In genomic region chr6:6751615-6752014, GRCh38 we compare ENCODE assay signal across 10 cellular contexts.
DNase-seq lines count a peak whose midpoint lies in the region; ATAC-seq and TF ChIP-seq lines count a peak whose summit lies in the region.
"Had no signal": no experiment of that assay in that cellular context is flagged by ENCODE, and none has a peak within 500 bp of the region (broad histone marks: within the 10 kb centered on the region; RNA-seq: fewer than 3 reads in every experiment).

No MANE protein-coding gene starts in this region.

- H3K4me1 Mint-ChIP-seq in activated T-cell treated with anti-CD3 and anti-CD28 coated beads, Interleukin-2, amount 50 U/mL, for 4 hours (ENCODE audit: low read depth), result peaks cover 14% of the 10 kb centered on the region

- H3K27ac ChIP-seq in muscle layer of colon (ENCODE audit: low read depth, low read length), result peak overlapping the region; percentile 57
- peak overlapping the region in 3 of 4 donors; percentile 54 to 72 (median 66) for H3K27ac ChIP-seq in tibial nerve

- H3K4me3 Mint-ChIP-seq in activated T-cell treated with anti-CD3 and anti-CD28 coated beads, Interleukin-2, amount 50 U/mL, for 4 hours, result no peak overlapping the region

- no peak overlapping the region for H3K9ac ChIP-seq in muscle layer of colon (ENCODE audit: low read length)

- peak in 1 of 5 experiments; percentile 12 for TF ChIP-seq CTCF in tibial nerve (IDR thresholded peaks at IDR 0.05)

- TF ChIP-seq EP300 in tibial nerve (IDR thresholded peaks at IDR 0.05), result peak in 1 of 2 donors; percentile 7

- ATAC-seq in activated T-cell treated with anti-CD3 and anti-CD28 coated beads, Interleukin-2, amount 50 U/mL, for 4 hours, result peak in 1 of 2 donors; percentile 35
- ATAC-seq in GM21786 (IDR thresholded peaks at IDR 0.05; ENCODE audit: unreplicated experiment), result no peak

- H3K4me3 ChIP-seq in muscle layer of colon (ENCODE audit: low read depth in 1 of 2, low read length in 2 of 2), result peak overlapping the region in 1 of 2 donors; percentile 37
- H3K4me3 ChIP-seq in tibial nerve, result no peak overlapping the region

- DNase-seq in activated T-cell treated with anti-CD3 and anti-CD28 coated beads for 24 hours (ENCODE audit: low read depth) (peak; percentile 22), activated T-cell treated with anti-CD3 and anti-CD28 coated beads for 4 hours (no peak), tibial nerve (ENCODE audit: low spot score in 2 of 2) (peak in 1 of 2 donors; percentile 28), HK-2 (ENCODE audit: unreplicated experiment) (no peak), HuH-7 (ENCODE audit: low spot score) (no peak)
- peak; percentile 16 for DNase-seq in activated T-cell treated with anti-CD3 and anti-CD28 coated beads, Interleukin-2, amount 50 U/mL, for 4 hours
- DNase-seq: cortex of kidney, NCI-H2029 treated with DMSO at 0.1 percent for 48 hours had no signal

- no peaks in the 10 kb centered on the region for H3K27me3 ChIP-seq in muscle layer of colon (ENCODE audit: control insufficient read depth in 1 of 2, insufficient read depth in 2 of 2, low read length in 2 of 2)
- H3K27me3 ChIP-seq in tibial nerve, result no peaks in the 10 kb centered on the region

- H3K4me1 ChIP-seq in muscle layer of colon (ENCODE audit: insufficient read depth, low read length) (peaks cover 37% of the 10 kb centered on the region), tibial nerve (peaks cover 0 to 38% (median 22%) of the 10 kb centered on the region in 4 donors)

- WGBS in tibial nerve, 2 donors, result 9 to 34% methylated on average over 8 of the region's 8 CpGs

- TF ChIP-seq POLR2A in tibial nerve (IDR thresholded peaks at IDR 0.05), result no peak

- no peaks in the 10 kb centered on the region for H3K36me3 Mint-ChIP-seq in activated T-cell treated with anti-CD3 and anti-CD28 coated beads, Interleukin-2, amount 50 U/mL, for 4 hours (ENCODE audit: insufficient read depth)

- H3K36me3 ChIP-seq in muscle layer of colon (ENCODE audit: insufficient read depth, low read length) (no peaks in the 10 kb centered on the region), tibial nerve (no peaks in the 10 kb centered on the region)

- no peaks in the 10 kb centered on the region for H3K9me3 Mint-ChIP-seq in activated T-cell treated with anti-CD3 and anti-CD28 coated beads, Interleukin-2, amount 50 U/mL, for 4 hours

- H3K9me3 ChIP-seq in muscle layer of colon (ENCODE audit: low read length) (no peaks in the 10 kb centered on the region), tibial nerve (no peaks in the 10 kb centered on the region)

- H3K27me3 Mint-ChIP-seq in activated T-cell treated with anti-CD3 and anti-CD28 coated beads, Interleukin-2, amount 50 U/mL, for 4 hours (ENCODE audit: low read depth), result peaks cover 17% of the 10 kb centered on the region

Comparison
In these comparisons a context has a peak if more than half of its experiments do, and no peak if none do; other contexts are left out.
1. DNase-seq: peak in activated T-cell treated with anti-CD3 and anti-CD28 coated beads for 24 hours (single experiment) and activated T-cell treated with anti-CD3 and anti-CD28 coated beads, Interleukin-2, amount 50 U/mL, for 4 hours (single experiment); none in activated T-cell treated with anti-CD3 and anti-CD28 coated beads for 4 hours (single experiment), HK-2 (single experiment) and HuH-7 (single experiment).